22 cellular contexts compared by ENCODE assay signal in the genomic region with DNA sequence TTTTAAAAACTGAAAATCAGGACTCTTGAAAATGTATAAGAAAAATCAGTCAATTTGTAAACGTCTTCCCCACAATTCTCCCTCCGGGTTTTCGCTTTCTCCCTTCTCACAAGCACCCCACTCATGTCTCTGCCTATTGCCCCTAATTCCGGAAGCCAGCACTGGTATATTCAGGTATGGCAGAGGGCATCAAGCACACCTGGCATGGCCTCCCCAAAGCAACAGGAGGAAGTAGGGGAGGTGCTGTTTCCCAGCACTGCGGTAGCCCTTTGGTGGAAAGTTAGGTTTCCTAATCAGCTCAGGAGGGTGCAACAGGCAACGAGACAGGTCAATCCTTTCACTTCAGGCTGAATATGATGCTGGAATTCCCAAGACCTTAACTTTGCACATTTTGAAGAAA.
"Had no signal": no experiment of that assay in that cellular context is flagged by ENCODE, and none has a peak within 500 bp of the region (broad histone marks: within the 10 kb centered on the region; RNA-seq: fewer than 3 reads in every experiment).

No MANE protein-coding gene starts in this region.

- H3K4me2 ChIP-seq: PC-9 had no signal

- H3K4me3 ChIP-seq: PC-9 had no signal

- H2AFZ ChIP-seq: PC-9 had no signal

- ATAC-seq: activated CD8-positive, alpha-beta memory T cell treated with anti-CD3 and anti-CD28 coated beads, Interleukin-2, amount 10 ng/mL, durations not matched to agents 7 days and 5 days; activated naive CD4-positive, alpha-beta T cell treated with anti-CD3 and anti-CD28 coated beads, Interleukin-2, amount 50 U/mL, for 72 hours; activated T-cell treated with anti-CD3 and anti-CD28 coated beads, Interleukin-2, amount 50 U/mL, for 4 hours; T-cell had no signal

- H3K27ac ChIP-seq: PC-9 had no signal

- DNase-seq: activated B cell treated with CpG ODN at 0.5 μM for 24 hours; activated CD4-positive, alpha-beta T cell treated with anti-CD3 and anti-CD28 coated beads for 1 hour; activated CD4-positive, alpha-beta T cell treated with anti-CD3 and anti-CD28 coated beads, Interleukin-2, amount 10 ng/mL, durations not matched to agents 24 days and 14 days; activated CD4-positive, alpha-beta T cell treated with anti-CD3 and anti-CD28 coated beads, Interleukin-2, amount 50 U/mL, for 48 hours; activated CD8-positive, alpha-beta memory T cell treated with anti-CD3 and anti-CD28 coated beads, Interleukin-2, amount 10 ng/mL, durations not matched to agents 7 days and 5 days; activated effector memory CD4-positive, alpha-beta T cell treated with anti-CD3 and anti-CD28 coated beads, Interleukin-2, amount 50 U/mL, for 16 hours; activated naive CD4-positive, alpha-beta T cell treated with Interleukin-2 at 50 U/mL for 16 hours; activated T-cell treated with anti-CD3 and anti-CD28 coated beads, Interleukin-2, amount 50 U/mL, for 4 hours; amygdala; Kasumi-1; NCI-H1048; NCI-H146; NCI-H187 treated with DMSO at 0.1 percent for 48 hours; NCI-H2081 treated with DMSO at 0.1 percent for 48 hours; NCI-H446; NCI-H524; PC-9; SIG-M5; T-cell; T-helper 2 cell; T1000 had no signal
